Comparison of ENCODE assay signal across 1 cellular context in the genomic region with DNA sequence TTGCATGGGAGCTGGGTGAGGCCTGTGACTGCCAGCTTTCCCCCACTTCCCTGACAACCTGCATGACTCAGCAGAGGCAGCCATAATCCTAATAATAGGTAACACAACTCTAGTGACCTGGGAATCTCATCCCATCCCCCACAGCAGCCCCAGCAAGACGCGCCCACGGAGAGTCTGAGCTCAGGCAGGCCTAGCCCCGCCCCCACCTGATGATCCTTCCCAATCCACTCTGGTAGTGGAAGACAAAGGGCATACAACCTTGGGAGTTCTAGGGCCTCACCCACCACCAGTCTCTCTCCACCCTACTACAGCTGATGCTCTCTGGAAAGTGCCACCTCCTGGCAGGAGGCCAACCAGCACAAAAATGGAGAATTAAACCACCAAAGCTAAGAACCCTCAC.
TF ChIP-seq lines count a peak whose summit lies in the region.

No MANE protein-coding gene starts in this region.

TF ChIP-seq in GM23338, 12 proteins besides CTCF, POLR2A, EP300 and RAD21 (continued from another document):
- TF ChIP-seq, protein P1, sequence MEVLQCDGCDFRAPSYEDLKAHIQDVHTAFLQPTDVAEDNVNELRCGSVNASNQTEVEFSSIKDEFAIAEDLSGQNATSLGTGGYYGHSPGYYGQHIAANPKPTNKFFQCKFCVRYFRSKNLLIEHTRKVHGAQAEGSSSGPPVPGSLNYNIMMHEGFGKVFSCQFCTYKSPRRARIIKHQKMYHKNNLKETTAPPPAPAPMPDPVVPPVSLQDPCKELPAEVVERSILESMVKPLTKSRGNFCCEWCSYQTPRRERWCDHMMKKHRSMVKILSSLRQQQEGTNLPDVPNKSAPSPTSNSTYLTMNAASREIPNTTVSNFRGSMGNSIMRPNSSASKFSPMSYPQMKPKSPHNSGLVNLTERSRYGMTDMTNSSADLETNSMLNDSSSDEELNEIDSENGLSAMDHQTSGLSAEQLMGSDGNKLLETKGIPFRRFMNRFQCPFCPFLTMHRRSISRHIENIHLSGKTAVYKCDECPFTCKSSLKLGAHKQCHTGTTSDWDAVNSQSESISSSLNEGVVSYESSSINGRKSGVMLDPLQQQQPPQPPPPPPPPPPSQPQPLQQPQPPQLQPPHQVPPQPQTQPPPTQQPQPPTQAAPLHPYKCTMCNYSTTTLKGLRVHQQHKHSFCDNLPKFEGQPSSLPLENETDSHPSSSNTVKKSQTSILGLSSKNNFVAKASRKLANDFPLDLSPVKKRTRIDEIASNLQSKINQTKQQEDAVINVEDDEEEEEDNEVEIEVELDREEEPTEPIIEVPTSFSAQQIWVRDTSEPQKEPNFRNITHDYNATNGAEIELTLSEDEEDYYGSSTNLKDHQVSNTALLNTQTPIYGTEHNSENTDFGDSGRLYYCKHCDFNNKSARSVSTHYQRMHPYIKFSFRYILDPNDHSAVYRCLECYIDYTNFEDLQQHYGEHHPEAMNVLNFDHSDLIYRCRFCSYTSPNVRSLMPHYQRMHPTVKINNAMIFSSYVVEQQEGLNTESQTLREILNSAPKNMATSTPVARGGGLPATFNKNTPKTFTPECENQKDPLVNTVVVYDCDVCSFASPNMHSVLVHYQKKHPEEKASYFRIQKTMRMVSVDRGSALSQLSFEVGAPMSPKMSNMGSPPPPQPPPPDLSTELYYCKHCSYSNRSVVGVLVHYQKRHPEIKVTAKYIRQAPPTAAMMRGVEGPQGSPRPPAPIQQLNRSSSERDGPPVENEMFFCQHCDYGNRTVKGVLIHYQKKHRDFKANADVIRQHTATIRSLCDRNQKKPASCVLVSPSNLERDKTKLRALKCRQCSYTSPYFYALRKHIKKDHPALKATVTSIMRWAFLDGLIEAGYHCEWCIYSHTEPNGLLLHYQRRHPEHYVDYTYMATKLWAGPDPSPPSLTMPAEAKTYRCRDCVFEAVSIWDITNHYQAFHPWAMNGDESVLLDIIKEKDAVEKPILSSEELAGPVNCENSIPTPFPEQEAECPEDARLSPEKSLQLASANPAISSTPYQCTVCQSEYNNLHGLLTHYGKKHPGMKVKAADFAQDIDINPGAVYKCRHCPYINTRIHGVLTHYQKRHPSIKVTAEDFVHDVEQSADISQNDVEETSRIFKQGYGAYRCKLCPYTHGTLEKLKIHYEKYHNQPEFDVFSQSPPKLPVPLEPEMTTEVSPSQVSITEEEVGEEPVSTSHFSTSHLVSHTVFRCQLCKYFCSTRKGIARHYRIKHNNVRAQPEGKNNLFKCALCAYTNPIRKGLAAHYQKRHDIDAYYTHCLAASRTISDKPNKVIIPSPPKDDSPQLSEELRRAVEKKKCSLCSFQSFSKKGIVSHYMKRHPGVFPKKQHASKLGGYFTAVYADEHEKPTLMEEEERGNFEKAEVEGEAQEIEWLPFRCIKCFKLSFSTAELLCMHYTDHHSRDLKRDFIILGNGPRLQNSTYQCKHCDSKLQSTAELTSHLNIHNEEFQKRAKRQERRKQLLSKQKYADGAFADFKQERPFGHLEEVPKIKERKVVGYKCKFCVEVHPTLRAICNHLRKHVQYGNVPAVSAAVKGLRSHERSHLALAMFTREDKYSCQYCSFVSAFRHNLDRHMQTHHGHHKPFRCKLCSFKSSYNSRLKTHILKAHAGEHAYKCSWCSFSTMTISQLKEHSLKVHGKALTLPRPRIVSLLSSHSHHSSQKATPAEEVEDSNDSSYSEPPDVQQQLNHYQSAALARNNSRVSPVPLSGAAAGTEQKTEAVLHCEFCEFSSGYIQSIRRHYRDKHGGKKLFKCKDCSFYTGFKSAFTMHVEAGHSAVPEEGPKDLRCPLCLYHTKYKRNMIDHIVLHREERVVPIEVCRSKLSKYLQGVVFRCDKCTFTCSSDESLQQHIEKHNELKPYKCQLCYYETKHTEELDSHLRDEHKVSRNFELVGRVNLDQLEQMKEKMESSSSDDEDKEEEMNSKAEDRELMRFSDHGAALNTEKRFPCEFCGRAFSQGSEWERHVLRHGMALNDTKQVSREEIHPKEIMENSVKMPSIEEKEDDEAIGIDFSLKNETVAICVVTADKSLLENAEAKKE (CRISPR knock-in tag; IDR thresholded peaks at IDR 0.05) = peak; percentile 59
- no peak for TF ChIP-seq STAT1 (IDR thresholded peaks at IDR 0.05; ENCODE audit: unreplicated experiment)
TF ChIP-seq in GM23338: peak in this region for 2.
